ENCODE assay signal across 15 cellular contexts in genomic region chr22:32499666-32500065, GRCh38. TPM values are rescaled to one million over a fixed set of nuclear protein-coding genes. Genes with fewer than 3 reads are reported as not detected.
DNase-seq lines count a peak whose midpoint lies in the region; ATAC-seq and TF ChIP-seq lines count a peak whose summit lies in the region.
"Had no signal": no experiment of that assay in that cellular context is flagged by ENCODE, and none has a peak within 500 bp of the region (broad histone marks: within the 10 kb centered on the region; RNA-seq: fewer than 3 reads in every experiment).

No MANE protein-coding gene starts in this region.

- H3K4me1 Mint-ChIP-seq in mesothelial cell of epicardium, result no peaks in the 10 kb centered on the region

- no peak overlapping the region for H3K4me3 Mint-ChIP-seq in mesothelial cell of epicardium
- H3K4me3 Mint-ChIP-seq: CD4-positive, CD25-positive, alpha-beta regulatory T cell; H9; IgD-negative memory B cell had no signal

- H3K4me3 ChIP-seq in AG10803 (ENCODE audit: low read length), result no peak overlapping the region
- H3K4me3 ChIP-seq: A549; BLaER1 treated with 17β-estradiol and CSF1 and Interleukin-3, amounts not matched to agents 10 nM and 100 nM had no signal

- peaks cover 7% of the 10 kb centered on the region for H3K9me3 Mint-ChIP-seq in mesothelial cell of epicardium
- H3K9me3 Mint-ChIP-seq: H9, IgD-negative memory B cell had no signal

- H3K27ac Mint-ChIP-seq in mesothelial cell of epicardium, result peak overlapping the region; percentile 5
- H3K27ac Mint-ChIP-seq: CD4-positive, CD25-positive, alpha-beta regulatory T cell had no signal

- no peak for ATAC-seq in GM18511 (IDR thresholded peaks at IDR 0.05; ENCODE audit: unreplicated experiment)
- ATAC-seq: A549 had no signal

- no peak for TF ChIP-seq CTCF in AG10803 (conservative IDR thresholded peaks at IDR 0.05; ENCODE audit: low read length)
- TF ChIP-seq CTCF in mesothelial cell of epicardium (IDR thresholded peaks at IDR 0.05; ENCODE audit: unreplicated experiment), result no peak

- H3K36me3 Mint-ChIP-seq in mesothelial cell of epicardium, result peaks cover 42% of the 10 kb centered on the region

- no peaks in the 10 kb centered on the region for H3K27me3 Mint-ChIP-seq in mesothelial cell of epicardium (ENCODE audit: low read depth)
- H3K27me3 Mint-ChIP-seq: CD4-positive, CD25-positive, alpha-beta regulatory T cell; IgD-negative memory B cell had no signal

- DNase-seq in AG10803 (ENCODE audit: low read depth), result peak; percentile 61
- DNase-seq in GM04503 (ENCODE audit: low read depth), result peak; percentile 10
- peak; percentile 48 for DNase-seq in fibroblast of gingiva (ENCODE audit: low read depth)
- no peak for DNase-seq in mesothelial cell of epicardium (ENCODE audit: low spot score in 2 of 2, unreplicated experiment in 2 of 2)
- DNase-seq in cerebellum (ENCODE audit: low spot score), result no peak
- DNase-seq: Calu3; CD4-positive, CD25-positive, alpha-beta regulatory T cell; DMS 273 treated with DMSO at 0.1 percent for 48 hours; GOT3; H9 had no signal

RNA-seq across cellular contexts. Expression of gene FBXO7, which starts 25.1 kb away (rescaled TPM):
- total RNA-seq in mesothelial cell of epicardium (79.0 to 86.7 TPM (median 82.8 TPM) in 3 replicates), cerebellum (59.3 TPM)

RNA-seq across cellular contexts. Expression of gene BPIFC, which starts 35.4 kb away (rescaled TPM):
- total RNA-seq in mesothelial cell of epicardium, result not detected in 3 replicates
- not detected for total RNA-seq in cerebellum
- total RNA-seq: Calu3; CD4-positive, CD25-positive, alpha-beta regulatory T cell; H9; HT1080 had no signal

Comparison
In these comparisons a context has a peak if more than half of its experiments do, and no peak if none do; other contexts are left out.
1. DNase-seq: peak in AG10803 (single experiment), GM04503 (single experiment) and fibroblast of gingiva (single experiment); none in mesothelial cell of epicardium (0 of 2) and cerebellum (single experiment).